1 cellular context compared by ENCODE assay signal in genomic region chr1:43980255-43981134, GRCh38.
TF ChIP-seq lines count a peak whose summit lies in the region.

No MANE protein-coding gene starts in this region.

TF ChIP-seq in HepG2, 621 proteins besides CTCF, POLR2A, EP300 and RAD21 (continues in another document):
- TF ChIP-seq, protein P1, sequence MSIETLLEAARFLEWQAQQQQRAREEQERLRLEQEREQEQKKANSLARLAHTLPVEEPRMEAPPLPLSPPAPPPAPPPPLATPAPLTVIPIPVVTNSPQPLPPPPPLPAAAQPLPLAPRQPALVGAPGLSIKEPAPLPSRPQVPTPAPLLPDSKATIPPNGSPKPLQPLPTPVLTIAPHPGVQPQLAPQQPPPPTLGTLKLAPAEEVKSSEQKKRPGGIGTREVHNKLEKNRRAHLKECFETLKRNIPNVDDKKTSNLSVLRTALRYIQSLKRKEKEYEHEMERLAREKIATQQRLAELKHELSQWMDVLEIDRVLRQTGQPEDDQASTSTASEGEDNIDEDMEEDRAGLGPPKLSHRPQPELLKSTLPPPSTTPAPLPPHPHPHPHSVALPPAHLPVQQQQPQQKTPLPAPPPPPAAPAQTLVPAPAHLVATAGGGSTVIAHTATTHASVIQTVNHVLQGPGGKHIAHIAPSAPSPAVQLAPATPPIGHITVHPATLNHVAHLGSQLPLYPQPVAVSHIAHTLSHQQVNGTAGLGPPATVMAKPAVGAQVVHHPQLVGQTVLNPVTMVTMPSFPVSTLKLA (IDR thresholded peaks at IDR 0.05), result peak; percentile 39; the same call in 1 of the 2 replicates
- peak; percentile 53; the same call in 1 of the 2 replicates for TF ChIP-seq GATAD2A (CRISPR knock-in tag; IDR thresholded peaks at IDR 0.05)
- no peak for TF ChIP-seq SRF (IDR thresholded peaks at IDR 0.05; ENCODE audit: low read depth, low read length)
- no peak for TF ChIP-seq ZNF20 (CRISPR knock-in tag; IDR thresholded peaks at IDR 0.05)
- no peak for TF ChIP-seq KLF12 (CRISPR knock-in tag; IDR thresholded peaks at IDR 0.05; ENCODE audit: borderline replicate concordance)
- TF ChIP-seq HMGA1 (CRISPR knock-in tag; conservative IDR thresholded peaks at IDR 0.05), result no peak
- TF ChIP-seq MXI1 (IDR thresholded peaks at IDR 0.05; ENCODE audit: borderline replicate concordance, low read depth, low read length), result 0 out of 3 replicates have a peak, but pooled peaks have one; percentile 24
- TF ChIP-seq, protein P2, sequence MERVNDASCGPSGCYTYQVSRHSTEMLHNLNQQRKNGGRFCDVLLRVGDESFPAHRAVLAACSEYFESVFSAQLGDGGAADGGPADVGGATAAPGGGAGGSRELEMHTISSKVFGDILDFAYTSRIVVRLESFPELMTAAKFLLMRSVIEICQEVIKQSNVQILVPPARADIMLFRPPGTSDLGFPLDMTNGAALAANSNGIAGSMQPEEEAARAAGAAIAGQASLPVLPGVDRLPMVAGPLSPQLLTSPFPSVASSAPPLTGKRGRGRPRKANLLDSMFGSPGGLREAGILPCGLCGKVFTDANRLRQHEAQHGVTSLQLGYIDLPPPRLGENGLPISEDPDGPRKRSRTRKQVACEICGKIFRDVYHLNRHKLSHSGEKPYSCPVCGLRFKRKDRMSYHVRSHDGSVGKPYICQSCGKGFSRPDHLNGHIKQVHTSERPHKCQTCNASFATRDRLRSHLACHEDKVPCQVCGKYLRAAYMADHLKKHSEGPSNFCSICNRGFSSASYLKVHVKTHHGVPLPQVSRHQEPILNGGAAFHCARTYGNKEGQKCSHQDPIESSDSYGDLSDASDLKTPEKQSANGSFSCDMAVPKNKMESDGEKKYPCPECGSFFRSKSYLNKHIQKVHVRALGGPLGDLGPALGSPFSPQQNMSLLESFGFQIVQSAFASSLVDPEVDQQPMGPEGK (CRISPR knock-in tag; IDR thresholded peaks at IDR 0.05), result 0 out of 2 replicates have a peak, but pooled peaks have one; percentile 13
- TF ChIP-seq ZNF691 (CRISPR knock-in tag; IDR thresholded peaks at IDR 0.05; ENCODE audit: borderline replicate concordance, low read depth), result no peak
- no peak for TF ChIP-seq ZNF414 (CRISPR knock-in tag; IDR thresholded peaks at IDR 0.05)
- TF ChIP-seq RFX1 (IDR thresholded peaks at IDR 0.05), result no peak
- peak; percentile 17; the same call in 1 of the 2 replicates for TF ChIP-seq TARDBP (CRISPR knock-in tag; IDR thresholded peaks at IDR 0.05)
- TF ChIP-seq ZNF556 (CRISPR knock-in tag; IDR thresholded peaks at IDR 0.05; ENCODE audit: borderline replicate concordance), result 0 out of 2 replicates have a peak, but pooled peaks have one; percentile 14
- TF ChIP-seq, protein P3, sequence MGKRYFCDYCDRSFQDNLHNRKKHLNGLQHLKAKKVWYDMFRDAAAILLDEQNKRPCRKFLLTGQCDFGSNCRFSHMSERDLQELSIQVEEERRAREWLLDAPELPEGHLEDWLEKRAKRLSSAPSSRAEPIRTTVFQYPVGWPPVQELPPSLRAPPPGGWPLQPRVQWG (CRISPR knock-in tag; IDR thresholded peaks at IDR 0.05; ENCODE audit: borderline replicate concordance, low read depth), result no peak
- no peak for TF ChIP-seq NFKBIZ (CRISPR knock-in tag; IDR thresholded peaks at IDR 0.05)
- TF ChIP-seq ZBTB44 (CRISPR knock-in tag; IDR thresholded peaks at IDR 0.05), result no peak
- TF ChIP-seq PHF21A (CRISPR knock-in tag; IDR thresholded peaks at IDR 0.05), result 0 out of 2 replicates have a peak, but pooled peaks have one; percentile 2
- TF ChIP-seq TEAD3 (CRISPR knock-in tag; optimal IDR thresholded peaks at IDR 0.05; ENCODE audit: borderline replicate concordance), result peak; percentile 27
- TF ChIP-seq, protein P4, sequence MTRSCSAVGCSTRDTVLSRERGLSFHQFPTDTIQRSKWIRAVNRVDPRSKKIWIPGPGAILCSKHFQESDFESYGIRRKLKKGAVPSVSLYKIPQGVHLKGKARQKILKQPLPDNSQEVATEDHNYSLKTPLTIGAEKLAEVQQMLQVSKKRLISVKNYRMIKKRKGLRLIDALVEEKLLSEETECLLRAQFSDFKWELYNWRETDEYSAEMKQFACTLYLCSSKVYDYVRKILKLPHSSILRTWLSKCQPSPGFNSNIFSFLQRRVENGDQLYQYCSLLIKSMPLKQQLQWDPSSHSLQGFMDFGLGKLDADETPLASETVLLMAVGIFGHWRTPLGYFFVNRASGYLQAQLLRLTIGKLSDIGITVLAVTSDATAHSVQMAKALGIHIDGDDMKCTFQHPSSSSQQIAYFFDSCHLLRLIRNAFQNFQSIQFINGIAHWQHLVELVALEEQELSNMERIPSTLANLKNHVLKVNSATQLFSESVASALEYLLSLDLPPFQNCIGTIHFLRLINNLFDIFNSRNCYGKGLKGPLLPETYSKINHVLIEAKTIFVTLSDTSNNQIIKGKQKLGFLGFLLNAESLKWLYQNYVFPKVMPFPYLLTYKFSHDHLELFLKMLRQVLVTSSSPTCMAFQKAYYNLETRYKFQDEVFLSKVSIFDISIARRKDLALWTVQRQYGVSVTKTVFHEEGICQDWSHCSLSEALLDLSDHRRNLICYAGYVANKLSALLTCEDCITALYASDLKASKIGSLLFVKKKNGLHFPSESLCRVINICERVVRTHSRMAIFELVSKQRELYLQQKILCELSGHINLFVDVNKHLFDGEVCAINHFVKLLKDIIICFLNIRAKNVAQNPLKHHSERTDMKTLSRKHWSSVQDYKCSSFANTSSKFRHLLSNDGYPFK (CRISPR knock-in tag; IDR thresholded peaks at IDR 0.05; ENCODE audit: borderline replicate concordance), result 0 out of 2 replicates have a peak, but pooled peaks have one; percentile 28
- no peak for TF ChIP-seq SRSF9 (IDR thresholded peaks at IDR 0.05; ENCODE audit: borderline replicate concordance, insufficient read depth, low read depth, low read length, poor library complexity, severe bottlenecking)
- TF ChIP-seq, protein P5, sequence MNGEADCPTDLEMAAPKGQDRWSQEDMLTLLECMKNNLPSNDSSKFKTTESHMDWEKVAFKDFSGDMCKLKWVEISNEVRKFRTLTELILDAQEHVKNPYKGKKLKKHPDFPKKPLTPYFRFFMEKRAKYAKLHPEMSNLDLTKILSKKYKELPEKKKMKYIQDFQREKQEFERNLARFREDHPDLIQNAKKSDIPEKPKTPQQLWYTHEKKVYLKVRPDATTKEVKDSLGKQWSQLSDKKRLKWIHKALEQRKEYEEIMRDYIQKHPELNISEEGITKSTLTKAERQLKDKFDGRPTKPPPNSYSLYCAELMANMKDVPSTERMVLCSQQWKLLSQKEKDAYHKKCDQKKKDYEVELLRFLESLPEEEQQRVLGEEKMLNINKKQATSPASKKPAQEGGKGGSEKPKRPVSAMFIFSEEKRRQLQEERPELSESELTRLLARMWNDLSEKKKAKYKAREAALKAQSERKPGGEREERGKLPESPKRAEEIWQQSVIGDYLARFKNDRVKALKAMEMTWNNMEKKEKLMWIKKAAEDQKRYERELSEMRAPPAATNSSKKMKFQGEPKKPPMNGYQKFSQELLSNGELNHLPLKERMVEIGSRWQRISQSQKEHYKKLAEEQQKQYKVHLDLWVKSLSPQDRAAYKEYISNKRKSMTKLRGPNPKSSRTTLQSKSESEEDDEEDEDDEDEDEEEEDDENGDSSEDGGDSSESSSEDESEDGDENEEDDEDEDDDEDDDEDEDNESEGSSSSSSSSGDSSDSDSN (CRISPR knock-in tag; IDR thresholded peaks at IDR 0.05), result 0 out of 2 replicates have a peak, but pooled peaks have one; percentile 5
- peak; percentile 37; the same call in 1 of the 2 replicates for TF ChIP-seq ZNF276 (CRISPR knock-in tag; IDR thresholded peaks at IDR 0.05; ENCODE audit: low read depth)
- 0 out of 2 replicates have a peak, but pooled peaks have one; percentile 42 for TF ChIP-seq JUN (CRISPR knock-in tag; IDR thresholded peaks at IDR 0.05)
- TF ChIP-seq HDAC1 (CRISPR knock-in tag; IDR thresholded peaks at IDR 0.05), result 0 out of 2 replicates have a peak, but pooled peaks have one; percentile 20
- TF ChIP-seq ZNF761 (CRISPR knock-in tag; conservative IDR thresholded peaks at IDR 0.05), result 0 out of 2 replicates have a peak, but pooled peaks have one; percentile 64
- 0 out of 2 replicates have a peak, but pooled peaks have one; percentile 32 for TF ChIP-seq SRY (CRISPR knock-in tag; IDR thresholded peaks at IDR 0.05)
- no peak for TF ChIP-seq MED13 (CRISPR knock-in tag; IDR thresholded peaks at IDR 0.05)
- peak; percentile 70; the same call in 1 of the 2 replicates for TF ChIP-seq ZNF343 (CRISPR knock-in tag; IDR thresholded peaks at IDR 0.05)
- TF ChIP-seq ZC3H4 (CRISPR knock-in tag; IDR thresholded peaks at IDR 0.05; ENCODE audit: borderline replicate concordance), result no peak
- TF ChIP-seq, protein P6, sequence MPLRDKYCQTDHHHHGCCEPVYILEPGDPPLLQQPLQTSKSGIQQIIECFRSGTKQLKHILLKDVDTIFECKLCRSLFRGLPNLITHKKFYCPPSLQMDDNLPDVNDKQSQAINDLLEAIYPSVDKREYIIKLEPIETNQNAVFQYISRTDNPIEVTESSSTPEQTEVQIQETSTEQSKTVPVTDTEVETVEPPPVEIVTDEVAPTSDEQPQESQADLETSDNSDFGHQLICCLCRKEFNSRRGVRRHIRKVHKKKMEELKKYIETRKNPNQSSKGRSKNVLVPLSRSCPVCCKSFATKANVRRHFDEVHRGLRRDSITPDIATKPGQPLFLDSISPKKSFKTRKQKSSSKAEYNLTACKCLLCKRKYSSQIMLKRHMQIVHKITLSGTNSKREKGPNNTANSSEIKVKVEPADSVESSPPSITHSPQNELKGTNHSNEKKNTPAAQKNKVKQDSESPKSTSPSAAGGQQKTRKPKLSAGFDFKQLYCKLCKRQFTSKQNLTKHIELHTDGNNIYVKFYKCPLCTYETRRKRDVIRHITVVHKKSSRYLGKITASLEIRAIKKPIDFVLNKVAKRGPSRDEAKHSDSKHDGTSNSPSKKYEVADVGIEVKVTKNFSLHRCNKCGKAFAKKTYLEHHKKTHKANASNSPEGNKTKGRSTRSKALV (CRISPR knock-in tag; IDR thresholded peaks at IDR 0.05), result no peak
- no peak for TF ChIP-seq PHF20 (CRISPR knock-in tag; IDR thresholded peaks at IDR 0.05)
- 0 out of 2 replicates have a peak, but pooled peaks have one; percentile 31 for TF ChIP-seq GTF3A (CRISPR knock-in tag; conservative IDR thresholded peaks at IDR 0.05)
- TF ChIP-seq, protein P7, sequence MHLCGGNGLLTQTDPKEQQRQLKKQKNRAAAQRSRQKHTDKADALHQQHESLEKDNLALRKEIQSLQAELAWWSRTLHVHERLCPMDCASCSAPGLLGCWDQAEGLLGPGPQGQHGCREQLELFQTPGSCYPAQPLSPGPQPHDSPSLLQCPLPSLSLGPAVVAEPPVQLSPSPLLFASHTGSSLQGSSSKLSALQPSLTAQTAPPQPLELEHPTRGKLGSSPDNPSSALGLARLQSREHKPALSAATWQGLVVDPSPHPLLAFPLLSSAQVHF (CRISPR knock-in tag; IDR thresholded peaks at IDR 0.05), result no peak
- no peak for TF ChIP-seq FOXA1 (IDR thresholded peaks at IDR 0.05)
- TF ChIP-seq FOXA1 (CRISPR knock-in tag; IDR thresholded peaks at IDR 0.05), result 0 out of 2 replicates have a peak, but pooled peaks have one; percentile 3
- no peak for TF ChIP-seq WIZ (CRISPR knock-in tag; IDR thresholded peaks at IDR 0.05)
- 0 out of 2 replicates have a peak, but pooled peaks have one; percentile 2 for TF ChIP-seq ZNF253 (CRISPR knock-in tag; IDR thresholded peaks at IDR 0.05; ENCODE audit: borderline replicate concordance)
- TF ChIP-seq, protein P8, sequence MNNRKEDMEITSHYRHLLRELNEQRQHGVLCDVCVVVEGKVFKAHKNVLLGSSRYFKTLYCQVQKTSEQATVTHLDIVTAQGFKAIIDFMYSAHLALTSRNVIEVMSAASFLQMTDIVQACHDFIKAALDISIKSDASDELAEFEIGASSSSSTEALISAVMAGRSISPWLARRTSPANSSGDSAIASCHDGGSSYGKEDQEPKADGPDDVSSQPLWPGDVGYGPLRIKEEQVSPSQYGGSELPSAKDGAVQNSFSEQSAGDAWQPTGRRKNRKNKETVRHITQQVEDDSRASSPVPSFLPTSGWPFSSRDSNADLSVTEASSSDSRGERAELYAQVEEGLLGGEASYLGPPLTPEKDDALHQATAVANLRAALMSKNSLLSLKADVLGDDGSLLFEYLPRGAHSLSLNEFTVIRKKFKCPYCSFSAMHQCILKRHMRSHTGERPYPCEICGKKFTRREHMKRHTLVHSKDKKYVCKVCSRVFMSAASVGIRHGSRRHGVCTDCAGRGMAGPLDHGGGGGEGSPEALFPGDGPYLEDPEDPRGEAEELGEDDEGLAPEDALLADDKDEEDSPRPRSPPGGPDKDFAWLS (CRISPR knock-in tag; IDR thresholded peaks at IDR 0.05; ENCODE audit: borderline replicate concordance), result peak; percentile 27; the same call in 1 of the 2 replicates
- TF ChIP-seq SKI (IDR thresholded peaks at IDR 0.05; ENCODE audit: partially characterized antibody), result no peak
- TF ChIP-seq CEBPB (IDR thresholded peaks at IDR 0.05; ENCODE audit: borderline replicate concordance, low read depth, low read length), result peak; percentile 92
- peak; percentile 10; the same call in 1 of the 2 replicates for TF ChIP-seq ZFX (CRISPR knock-in tag; IDR thresholded peaks at IDR 0.05; ENCODE audit: low read depth)
